In genomic region chr2:128594953-128595677, GRCh38 we compare ENCODE assay signal across 13 cellular contexts.
A peak's percentile ranks its signal among the peaks of the same experiment; 100 is the strongest.
DNase-seq lines count a peak whose midpoint lies in the region; TF ChIP-seq lines count a peak whose summit lies in the region.
"Had no signal": no experiment of that assay in that cellular context is flagged by ENCODE, and none has a peak within 500 bp of the region (broad histone marks: within the 10 kb centered on the region; RNA-seq: fewer than 3 reads in every experiment).

No MANE protein-coding gene starts in this region.

- no peaks in the 10 kb centered on the region for H3K36me3 ChIP-seq in H7 (replicated peaks; ENCODE audit: control insufficient read depth, insufficient read depth, low read length)
- no peaks in the 10 kb centered on the region for H3K36me3 ChIP-seq in spleen
- H3K36me3 ChIP-seq: HAP-1, MG63 had no signal

- H3K9me3 ChIP-seq in spleen = no peaks in the 10 kb centered on the region
- H3K9me3 ChIP-seq: HAP-1, MG63 had no signal

- peak; percentile 28 for DNase-seq in H7
- DNase-seq in NCI-H2029 treated with DMSO at 0.1 percent for 48 hours (lab: John Stamatoyannopoulos, UW) = peak; percentile 3
- peak; percentile 53 for DNase-seq in chondrocyte (ENCODE audit: low spot score)
- DNase-seq in progenitor cell of endocrine pancreas (ENCODE audit: low spot score, unreplicated experiment) = no peak
- no peak for DNase-seq in activated CD4-positive, alpha-beta T cell treated with anti-CD3 and anti-CD28 coated beads, Interleukin-2, amount 10 ng/mL, durations not matched to agents 24 days and 14 days
- no peak for DNase-seq in substantia nigra (lab: John Stamatoyannopoulos, UW)
- no peak for DNase-seq in spleen
- DNase-seq: activated naive CD4-positive, alpha-beta T cell; MG63; NCI-H524 treated with DMSO at 0.1 percent for 48 hours had no signal

- TF ChIP-seq POLR2A in spleen (IDR thresholded peaks at IDR 0.05) = no peak

- H3K27ac Mint-ChIP-seq in chondrocyte (ENCODE audit: unreplicated experiment) = no peak overlapping the region
- peak overlapping the region; percentile 84 for H3K27ac Mint-ChIP-seq in progenitor cell of endocrine pancreas
- no peak overlapping the region for H3K27ac Mint-ChIP-seq in activated CD4-positive, alpha-beta T cell treated with anti-CD3 and anti-CD28 coated beads, Interleukin-2, amount 10 ng/mL, durations not matched to agents 24 days and 14 days
- H3K27ac Mint-ChIP-seq: CD8-positive, alpha-beta T cell; stimulated activated naive CD8-positive, alpha-beta T cell treated with anti-CD3 and anti-CD28 coated beads, Interleukin-15, Interleukin-2, amounts not matched to agents 100 ng/mL and 50 ng/mL, for 24 hours had no signal

- TF ChIP-seq CTCF in chondrocyte (IDR thresholded peaks at IDR 0.05) (no peak), progenitor cell of endocrine pancreas (IDR thresholded peaks at IDR 0.05; ENCODE audit: unreplicated experiment) (peak; percentile 28), spleen (IDR thresholded peaks at IDR 0.05 in 8 of 11, conservative IDR thresholded peaks at IDR 0.05 in 3 of 11) (no peak)

- H3K27me3 ChIP-seq in H7 (ENCODE audit: control insufficient read depth, insufficient read depth, low read length) (no peaks in the 10 kb centered on the region), spleen (replicated peaks in 1 of 7) (peaks cover 0 to 3% (median 0%) of the 10 kb centered on the region in 7 donors)
- H3K27me3 ChIP-seq: MG63 had no signal

- H3K9me3 Mint-ChIP-seq in chondrocyte (ENCODE audit: low read depth) (no peaks in the 10 kb centered on the region), progenitor cell of endocrine pancreas (ENCODE audit: low read depth) (no peaks in the 10 kb centered on the region)
- no peaks in the 10 kb centered on the region for H3K9me3 Mint-ChIP-seq in activated CD4-positive, alpha-beta T cell treated with anti-CD3 and anti-CD28 coated beads, Interleukin-2, amount 10 ng/mL, durations not matched to agents 24 days and 14 days
- H3K9me3 Mint-ChIP-seq: CD8-positive, alpha-beta T cell; stimulated activated naive CD8-positive, alpha-beta T cell treated with anti-CD3 and anti-CD28 coated beads, Interleukin-15, Interleukin-2, amounts not matched to agents 100 ng/mL and 50 ng/mL, for 24 hours had no signal

- H3K27ac ChIP-seq in substantia nigra (ENCODE audit: low read depth, low read length, poor library complexity, severe bottlenecking) (no peak overlapping the region), spleen (no peak overlapping the region)

- H3K27me3 Mint-ChIP-seq in chondrocyte (ENCODE audit: low read depth) = peaks cover 2% of the 10 kb centered on the region
- peaks cover 9% of the 10 kb centered on the region for H3K27me3 Mint-ChIP-seq in progenitor cell of endocrine pancreas
- H3K27me3 Mint-ChIP-seq in activated CD4-positive, alpha-beta T cell treated with anti-CD3 and anti-CD28 coated beads, Interleukin-2, amount 10 ng/mL, durations not matched to agents 24 days and 14 days = no peaks in the 10 kb centered on the region
- H3K27me3 Mint-ChIP-seq: stimulated activated naive CD8-positive, alpha-beta T cell treated with anti-CD3 and anti-CD28 coated beads, Interleukin-15, Interleukin-2, amounts not matched to agents 100 ng/mL and 50 ng/mL, for 24 hours had no signal

- H3K36me3 Mint-ChIP-seq in chondrocyte (ENCODE audit: low read depth) (no peaks in the 10 kb centered on the region), progenitor cell of endocrine pancreas (ENCODE audit: insufficient read depth) (no peaks in the 10 kb centered on the region)
- H3K36me3 Mint-ChIP-seq in activated CD4-positive, alpha-beta T cell treated with anti-CD3 and anti-CD28 coated beads, Interleukin-2, amount 10 ng/mL, durations not matched to agents 24 days and 14 days (ENCODE audit: low read depth) = no peaks in the 10 kb centered on the region
- H3K36me3 Mint-ChIP-seq: CD8-positive, alpha-beta T cell had no signal

- H3K4me3 Mint-ChIP-seq in chondrocyte (ENCODE audit: unreplicated experiment) (no peak overlapping the region), progenitor cell of endocrine pancreas (ENCODE audit: low read depth) (peak overlapping the region; percentile 44)
- no peak overlapping the region for H3K4me3 Mint-ChIP-seq in activated CD4-positive, alpha-beta T cell treated with anti-CD3 and anti-CD28 coated beads, Interleukin-2, amount 10 ng/mL, durations not matched to agents 24 days and 14 days
- H3K4me3 Mint-ChIP-seq: CD8-positive, alpha-beta T cell; stimulated activated naive CD8-positive, alpha-beta T cell treated with anti-CD3 and anti-CD28 coated beads, Interleukin-15, Interleukin-2, amounts not matched to agents 100 ng/mL and 50 ng/mL, for 24 hours had no signal

- H3K4me1 Mint-ChIP-seq in chondrocyte (ENCODE audit: low read depth) (no peaks in the 10 kb centered on the region), progenitor cell of endocrine pancreas (ENCODE audit: low read depth) (peaks cover 24% of the 10 kb centered on the region)
- H3K4me1 Mint-ChIP-seq in activated CD4-positive, alpha-beta T cell treated with anti-CD3 and anti-CD28 coated beads, Interleukin-2, amount 10 ng/mL, durations not matched to agents 24 days and 14 days = no peaks in the 10 kb centered on the region

- peaks cover 0 to 17% (median 4%) of the 10 kb centered on the region in 6 donors for H3K4me1 ChIP-seq in spleen
- H3K4me1 ChIP-seq: HAP-1 had no signal

- H3K4me3 ChIP-seq in H7 (ENCODE audit: insufficient read depth, low read depth, low read length) = no peak overlapping the region
- H3K4me3 ChIP-seq in spleen = no peak overlapping the region
- H3K4me3 ChIP-seq: HAP-1, MG63 had no signal

- intact Hi-C loops in activated CD4-positive, alpha-beta T cell treated with anti-CD3 and anti-CD28 coated beads, Interleukin-2, amount 10 ng/mL, durations not matched to agents 24 days and 14 days (cut with micrococcal nuclease) = no loop called here
- intact Hi-C loops in spleen (cut with DNase I; ENCODE audit: low total_unique reads) = no loop called here

- WGBS in spleen, 5 donors = 71 to 93% (median 89%) methylated on average over 10 to 13 of the region's 13 CpGs

Comparison
In these comparisons a context has a peak if more than half of its experiments do, and no peak if none do; other contexts are left out.
1. DNase-seq: peak in H7 (single experiment), NCI-H2029 treated with DMSO at 0.1 percent for 48 hours (single experiment) and chondrocyte (single experiment); none in progenitor cell of endocrine pancreas (single experiment), activated CD4-positive, alpha-beta T cell treated with anti-CD3 and anti-CD28 coated beads, Interleukin-2, amount 10 ng/mL, durations not matched to agents 24 days and 14 days (single experiment), substantia nigra (0 of 49) and spleen (single experiment).